In the genomic region with DNA sequence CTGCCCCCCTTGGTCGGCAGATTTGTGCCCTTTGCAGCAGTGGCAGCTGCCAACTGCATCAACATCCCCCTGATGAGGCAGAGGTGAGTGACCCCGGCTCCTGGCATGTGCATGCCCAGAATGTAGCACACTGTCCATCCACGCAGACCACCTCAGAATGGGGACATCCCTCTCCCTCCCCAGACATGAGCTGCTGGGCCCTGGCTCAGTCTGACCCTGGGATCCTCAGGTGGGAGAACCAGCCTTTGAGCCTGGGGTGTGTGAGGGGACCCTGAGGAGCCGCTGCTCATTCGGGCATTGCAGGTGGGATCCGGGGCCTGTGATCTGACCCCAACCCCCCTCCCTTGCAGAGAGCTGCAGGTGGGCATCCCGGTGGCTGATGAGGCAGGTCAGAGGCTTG, we compare ENCODE assay signal across 7 cellular contexts.
"Had no signal": no experiment of that assay in that cellular context is flagged by ENCODE, and none has a peak within 500 bp of the region (broad histone marks: within the 10 kb centered on the region; RNA-seq: fewer than 3 reads in every experiment).

No MANE protein-coding gene starts in this region.

- H3K4me2 ChIP-seq: GM23338 had no signal

- H2AFZ ChIP-seq: GM23338 had no signal

- H3K4me3 ChIP-seq: GM23338, K562 had no signal

- ATAC-seq: GM23338, K562 had no signal

- DNase-seq: H9, HCEC 1CT, HFFc6, IMR-90, KG1 had no signal
